ENCODE assay signal across 8 cellular contexts in the genomic region with DNA sequence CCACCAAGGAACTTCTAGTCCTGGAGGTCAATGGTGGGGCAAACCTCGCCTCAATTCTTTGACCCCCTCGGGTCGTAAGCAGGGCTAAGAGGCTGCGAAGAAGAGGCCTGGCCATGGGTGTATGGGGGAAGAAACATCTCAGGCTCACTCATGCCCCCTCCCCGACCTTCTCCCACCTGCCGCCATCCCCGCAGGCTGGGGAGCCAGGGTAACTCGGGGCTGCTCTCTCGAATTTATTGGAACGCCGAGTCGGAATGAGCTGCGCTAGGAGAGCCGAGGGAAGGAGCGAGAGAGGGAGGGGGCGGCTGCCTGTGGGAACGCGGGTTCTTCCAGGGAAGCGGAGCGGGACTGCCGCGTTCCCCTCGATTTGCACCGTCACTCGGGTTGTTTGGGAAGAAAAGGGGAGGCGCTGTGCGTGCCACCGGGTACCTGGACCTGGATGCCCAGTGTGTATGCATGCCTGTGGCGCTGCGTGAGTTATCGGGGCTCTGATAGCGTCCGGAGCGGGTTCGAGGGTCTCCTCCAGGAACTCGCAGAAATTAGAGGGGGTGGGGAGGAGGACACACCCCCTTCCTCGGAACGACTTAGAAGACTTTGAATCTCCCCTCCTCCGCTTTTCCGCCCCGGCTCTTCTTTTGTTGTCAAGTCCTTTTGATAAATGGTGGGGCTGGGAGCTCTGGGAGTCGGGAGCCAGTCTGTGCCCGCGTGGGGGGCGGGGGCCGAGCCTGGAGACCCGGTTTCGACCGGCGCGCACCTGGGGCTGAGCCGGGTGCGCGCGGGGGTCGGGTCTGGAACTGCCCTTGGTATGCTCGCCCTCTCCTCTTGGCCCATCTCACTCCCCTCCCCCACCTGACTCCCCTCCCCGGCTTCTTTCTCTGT. TPM values are rescaled to one million over a fixed set of nuclear protein-coding genes. Genes with fewer than 3 reads are reported as not detected.
A peak's percentile ranks its signal among the peaks of the same experiment; 100 is the strongest.
DNase-seq lines count a peak whose midpoint lies in the region; ATAC-seq and TF ChIP-seq lines count a peak whose summit lies in the region.

No MANE protein-coding gene starts in this region.

- no peak for TF ChIP-seq CTCF in adrenal gland (IDR thresholded peaks at IDR 0.05)

- ATAC-seq in GM18870 (IDR thresholded peaks at IDR 0.05; ENCODE audit: unreplicated experiment): no peak

- TF ChIP-seq POLR2A in adrenal gland (IDR thresholded peaks at IDR 0.05): peak in 1 of 2 donors; percentile 52

- intact Hi-C loops in adrenal gland (cut with DNase I): loop anchor here (5.0 to 10.0 kb wide), 8 partner anchors 61 to 684 kb away; no protein-coding TSS in a partner anchor

- peak overlapping the region; percentile 66 to 83 (median 72) for H3K9ac ChIP-seq in skeletal muscle tissue (ENCODE audit: low read depth in 1 of 3, low read length in 3 of 3)

- no peaks in the 10 kb centered on the region for H3K27me3 ChIP-seq in MG63
- H3K27me3 ChIP-seq in adrenal gland: no peaks in the 10 kb centered on the region
- H3K27me3 ChIP-seq in skeletal muscle tissue (ENCODE audit: control insufficient read depth in 3 of 3, insufficient read depth in 3 of 3, low read length in 3 of 3): peaks cover 12 to 90% (median 17%) of the 10 kb centered on the region in 3 donors

- WGBS in adrenal gland, 4 donors: 0 to 1% (median 0%) methylated on average over 34 to 58 of the region's 58 CpGs

- H3K4me3 ChIP-seq in MG63 (peak overlapping the region; percentile 66), adrenal gland (peak overlapping the region; percentile 0 to 99 (median 69)), iPS-18c (ENCODE audit: insufficient read depth, low read depth, low read length) (peak overlapping the region; percentile 84), skeletal muscle tissue (ENCODE audit: low read length in 3 of 3) (peak overlapping the region; percentile 78 to 88 (median 88))

- H3K36me3 ChIP-seq in MG63 (peaks cover 14% of the 10 kb centered on the region), adrenal gland (replicated peaks in 1 of 2) (peaks cover 0 to 15% of the 10 kb centered on the region in 2 donors), skeletal muscle tissue (ENCODE audit: control insufficient read depth in 3 of 3, insufficient read depth in 3 of 3, low read length in 3 of 3) (peaks cover 0 to 4% (median 2%) of the 10 kb centered on the region in 3 donors)

- peak overlapping the region; percentile 73 to 99 (median 95) for H3K27ac ChIP-seq in adrenal gland
- H3K27ac ChIP-seq in skeletal muscle tissue (ENCODE audit: low read depth, low read length): peak overlapping the region; percentile 96

- H3K9me3 ChIP-seq in MG63 (no peaks in the 10 kb centered on the region), adrenal gland (replicated peaks in 1 of 3) (no peaks in the 10 kb centered on the region), iPS-18c (ENCODE audit: control insufficient read depth, insufficient read depth, low read length) (no peaks in the 10 kb centered on the region), skeletal muscle tissue (ENCODE audit: control insufficient read depth in 3 of 3, low read length in 3 of 3) (no peaks in the 10 kb centered on the region)

- DNase-seq in NCI-H1092 treated with DMSO at 0.1 percent for 48 hours (lab: John Stamatoyannopoulos, UW) (peak; percentile 45), NCI-H1092 (lab: John Stamatoyannopoulos, UW) (no peak), MG63 (peak; percentile 46), adrenal gland (peak; percentile 67 to 78 (median 76)), epidermal melanocyte (ENCODE audit: insufficient read length, low spot score) (no peak)

- peaks cover 0 to 15% of the 10 kb centered on the region in 2 donors for H3K4me1 ChIP-seq in adrenal gland (replicated peaks in 1 of 2)
- H3K4me1 ChIP-seq in skeletal muscle tissue (ENCODE audit: control insufficient read depth in 3 of 3, insufficient read depth in 3 of 3, low read length in 3 of 3): peaks cover 33 to 44% (median 34%) of the 10 kb centered on the region in 3 donors

RNA-seq across cellular contexts. Expression of gene ZNF503, which starts 1.8 kb away (rescaled TPM):
- total RNA-seq in MG63 (2014; rRNA removed; shearing (Covaris generic); ENCODE audit: low replicate concordance): 6.2 and 8.8 TPM in 2 replicates
- total RNA-seq in adrenal gland (100 to 1,000 TPM in 1 of 8 donors, 10 to 100 TPM in 7; 39.0 to 129 (median 74.7) TPM), skeletal muscle tissue (3.7 TPM)
- 10 to 100 TPM in 2 of 3 donors, 1 to 10 TPM in 1; 6.0 to 40.7 (median 35.0) TPM for polyA plus RNA-seq in adrenal gland

RNA-seq across cellular contexts. Expression of gene LRMDA, which starts 28.0 kb away (rescaled TPM):
- 1.3 TPM in 1 of 2 replicates, not detected in the other for total RNA-seq in MG63 (2014; rRNA removed; shearing (Covaris generic); ENCODE audit: low replicate concordance)
- 100 to 1,000 TPM in 1 of 8 donors, 10 to 100 TPM in 7; 30.7 to 102 (median 82.2) TPM for total RNA-seq in adrenal gland
- polyA plus RNA-seq in adrenal gland: 100 to 1,000 TPM in 1 of 3 donors, 10 to 100 TPM in 2; 43.0 to 132 (median 79.7) TPM
- 7.3 TPM for total RNA-seq in skeletal muscle tissue

Comparison
In these comparisons a context has a peak if more than half of its experiments do, and no peak if none do; other contexts are left out.
1. DNase-seq: peak in NCI-H1092 treated with DMSO at 0.1 percent for 48 hours (single experiment), MG63 (single experiment) and adrenal gland (7 of 7); none in NCI-H1092 (single experiment) and epidermal melanocyte (single experiment).
2. Peak in every context shown above with its lines, with median percentiles within 50 percentile points of each other: H3K4me3 ChIP-seq.